16 cellular contexts compared by ENCODE assay signal in the genomic region with DNA sequence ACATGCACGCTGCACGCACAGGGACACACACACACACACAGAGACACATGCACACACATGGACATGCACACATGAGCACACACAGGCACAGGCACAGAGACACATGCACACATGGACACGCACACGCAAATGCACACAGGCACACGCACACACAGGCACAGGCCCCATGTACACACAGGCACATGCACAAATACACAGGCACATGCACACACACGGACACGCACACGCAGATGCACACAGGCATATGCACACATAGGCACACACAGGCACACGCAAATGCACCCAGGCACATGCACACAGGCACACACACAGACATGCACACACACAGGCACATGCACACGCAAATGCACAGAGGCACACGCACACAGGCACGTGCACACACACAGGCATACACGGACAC. TPM values are rescaled to one million over a fixed set of nuclear protein-coding genes. Genes with fewer than 3 reads are reported as not detected.
"Had no signal": no experiment of that assay in that cellular context is flagged by ENCODE, and none has a peak within 500 bp of the region (broad histone marks: within the 10 kb centered on the region; RNA-seq: fewer than 3 reads in every experiment).

No MANE protein-coding gene starts in this region.

- DNase-seq: activated CD4-positive, alpha-beta memory T cell treated with anti-CD3 and anti-CD28 coated beads, Interleukin-2, amount 10 ng/mL, durations not matched to agents 7 days and 5 days; activated CD4-positive, alpha-beta T cell treated with anti-CD3 and anti-CD28 coated beads for 48 hours; activated CD8-positive, alpha-beta memory T cell treated with anti-CD3 and anti-CD28 coated beads, Interleukin-2, amount 10 ng/mL, durations not matched to agents 7 days and 5 days; amygdala; effector memory CD8-positive, alpha-beta T cell; hippocampal formation; stimulated activated CD4-positive, alpha-beta T cell treated with anti-CD3 and anti-CD28 coated beads, Interleukin-4, amount 100 ng/mL, for 1 hour; stomach; upper lobe of right lung had no signal

- H3K4me2 ChIP-seq: smooth muscle cell had no signal

- H3K27me3 ChIP-seq: pancreas, stomach, upper lobe of right lung had no signal

- H3K4me3 ChIP-seq: pancreas, smooth muscle cell, stomach, upper lobe of right lung had no signal

- H3K4me1 ChIP-seq: pancreas had no signal

- H3K9me3 ChIP-seq: pancreas, stomach, upper lobe of right lung had no signal

- H3K27ac Mint-ChIP-seq: activated CD4-positive, alpha-beta memory T cell treated with anti-CD3 and anti-CD28 coated beads, Interleukin-2, amount 10 ng/mL, durations not matched to agents 7 days and 5 days; activated CD8-positive, alpha-beta memory T cell treated with anti-CD3 and anti-CD28 coated beads, Interleukin-2, amount 10 ng/mL, durations not matched to agents 7 days and 5 days; activated naive CD8-positive, alpha-beta T cell; effector memory CD8-positive, alpha-beta T cell had no signal

- H3K36me3 Mint-ChIP-seq: activated CD8-positive, alpha-beta memory T cell treated with anti-CD3 and anti-CD28 coated beads, Interleukin-2, amount 10 ng/mL, durations not matched to agents 7 days and 5 days had no signal

- H3K9me3 Mint-ChIP-seq: activated CD4-positive, alpha-beta memory T cell treated with anti-CD3 and anti-CD28 coated beads, Interleukin-2, amount 10 ng/mL, durations not matched to agents 7 days and 5 days; effector memory CD8-positive, alpha-beta T cell had no signal

- H3K4me3 Mint-ChIP-seq: activated CD4-positive, alpha-beta memory T cell treated with anti-CD3 and anti-CD28 coated beads, Interleukin-2, amount 10 ng/mL, durations not matched to agents 7 days and 5 days; activated CD8-positive, alpha-beta memory T cell treated with anti-CD3 and anti-CD28 coated beads, Interleukin-2, amount 10 ng/mL, durations not matched to agents 7 days and 5 days; activated naive CD8-positive, alpha-beta T cell; effector memory CD8-positive, alpha-beta T cell had no signal

- H3K27me3 Mint-ChIP-seq: activated CD4-positive, alpha-beta memory T cell treated with anti-CD3 and anti-CD28 coated beads, Interleukin-2, amount 10 ng/mL, durations not matched to agents 7 days and 5 days; activated CD8-positive, alpha-beta memory T cell treated with anti-CD3 and anti-CD28 coated beads, Interleukin-2, amount 10 ng/mL, durations not matched to agents 7 days and 5 days; activated naive CD8-positive, alpha-beta T cell had no signal

- FAIRE-seq: keratinocyte, pancreas, TTC549 had no signal

- H3K4me1 Mint-ChIP-seq: activated CD4-positive, alpha-beta memory T cell treated with anti-CD3 and anti-CD28 coated beads, Interleukin-2, amount 10 ng/mL, durations not matched to agents 7 days and 5 days had no signal

- ATAC-seq: activated CD8-positive, alpha-beta memory T cell treated with anti-CD3 and anti-CD28 coated beads, Interleukin-2, amount 10 ng/mL, durations not matched to agents 7 days and 5 days; effector memory CD8-positive, alpha-beta T cell; sciatic nerve; upper lobe of right lung had no signal

- H3K27ac ChIP-seq: pancreas, upper lobe of right lung had no signal

RNA-seq across cellular contexts. Expression of a gene that starts 30.3 kb away (rescaled TPM):
- total RNA-seq: activated CD4-positive, alpha-beta memory T cell treated with anti-CD3 and anti-CD28 coated beads, Interleukin-2, amount 10 ng/mL, durations not matched to agents 7 days and 5 days; activated CD8-positive, alpha-beta memory T cell treated with anti-CD3 and anti-CD28 coated beads, Interleukin-2, amount 10 ng/mL, durations not matched to agents 7 days and 5 days; T-helper 2 cell treated with Interferon-gamma antibody and Interleukin-4, amounts not matched to agents 100 ng/mL and 5 ng/mL, for 36 hours had no signal
- polyA plus RNA-seq: keratinocyte had no signal
